In genomic region chr13:28467034-28467433, GRCh38 we compare ENCODE assay signal across 1 cellular context.
TF ChIP-seq lines count a peak whose summit lies in the region.

No MANE protein-coding gene starts in this region.

TF ChIP-seq in HepG2, 621 proteins besides CTCF, POLR2A, EP300 and RAD21:
- no peak for TF ChIP-seq ZNF792 (CRISPR knock-in tag; IDR thresholded peaks at IDR 0.05)
- no peak for TF ChIP-seq ZNF101 (CRISPR knock-in tag; IDR thresholded peaks at IDR 0.05; ENCODE audit: borderline replicate concordance, low read depth)
